Comparison of ENCODE assay signal across 22 cellular contexts in the genomic region with DNA sequence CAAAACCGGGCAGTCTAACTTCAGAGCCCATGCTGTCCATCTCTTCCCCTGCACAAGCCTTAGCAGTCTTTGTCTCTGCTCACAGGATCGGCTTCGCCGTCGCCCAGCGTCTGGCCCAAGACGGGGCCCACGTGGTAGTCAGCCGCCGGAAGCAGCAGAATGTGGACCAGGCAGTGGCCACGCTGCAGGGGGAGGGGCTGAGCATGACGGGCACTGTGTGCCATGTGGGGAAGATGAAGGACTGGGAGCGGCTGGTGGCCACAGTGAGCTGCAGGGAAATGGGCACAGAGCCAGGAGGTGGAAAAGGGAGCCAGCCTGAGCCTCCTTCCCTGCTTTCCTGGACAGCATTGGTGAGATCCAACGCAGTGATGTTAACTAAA. TPM values are rescaled to one million over a fixed set of nuclear protein-coding genes. Genes with fewer than 3 reads are reported as not detected.
DNase-seq lines count a peak whose midpoint lies in the region; FAIRE-seq and TF ChIP-seq lines count a peak whose summit lies in the region.
"Had no signal": no experiment of that assay in that cellular context is flagged by ENCODE, and none has a peak within 500 bp of the region (broad histone marks: within the 10 kb centered on the region; RNA-seq: fewer than 3 reads in every experiment).

No MANE protein-coding gene starts in this region.

- TF ChIP-seq POLR2A in H1 (IDR thresholded peaks at IDR 0.05; ENCODE audit: control extremely low read depth in 1 of 2, low read depth in 2 of 2, low read length in 2 of 2) (no peak), transverse colon (IDR thresholded peaks at IDR 0.05) (no peak)

- in situ Hi-C loops in transverse colon (cut with MboI; ENCODE audit: low pct_ligation_motif_present in 1 of 4, low pct_unique_long_range_greater_than_20kb in 1 of 4, low sequenced_read_pairs in 3 of 4), result loop anchor here in 2 of 4 donors (5.0 to 10.0 kb wide), 2 partner anchors 50 to 63 kb away; partner anchors contain the start of gene DHRS4L2 (in 1 of the 2)

- no peaks in the 10 kb centered on the region; a peak in 1 of 7 replicates for H3K4me1 ChIP-seq in H1 (replicated peaks in 1 of 4; ENCODE audit: control insufficient read depth in 3 of 4, insufficient read depth in 4 of 4, low read length in 3 of 4)
- H3K4me1 ChIP-seq in transverse colon, result peaks cover 0 to 21% (median 7%) of the 10 kb centered on the region in 4 donors

- H2BK20ac ChIP-seq in H1 (ENCODE audit: low read length), result no peak overlapping the region

- TF ChIP-seq CTCF in H1 (IDR thresholded peaks at IDR 0.05; ENCODE audit: control extremely low read depth in 1 of 3, insufficient read depth in 1 of 3, low read depth in 1 of 3, low read length in 3 of 3) (no peak), transverse colon (IDR thresholded peaks at IDR 0.05) (no peak)

- H3K9ac ChIP-seq in H1 (replicated peaks in 1 of 4; ENCODE audit: extremely low read depth in 1 of 4, low read depth in 3 of 4, low read length in 3 of 4), result no peak overlapping the region

- H3K4me3 ChIP-seq in H1 (ENCODE audit: extremely low read depth in 1 of 4, insufficient read depth in 2 of 4, low read depth in 3 of 4, low read length in 4 of 4) (no peak overlapping the region), transverse colon (no peak overlapping the region)

- peak; percentile 34 for DNase-seq in NCI-H748 (lab: John Stamatoyannopoulos, UW; ENCODE audit: unreplicated experiment)
- DNase-seq in NCI-H748 treated with DMSO at 0.1 percent for 48 hours (lab: John Stamatoyannopoulos, UW), result no peak
- peak; percentile 46 for DNase-seq in NCI-H446 treated with DMSO at 0.1 percent for 48 hours (lab: John Stamatoyannopoulos, UW)
- DNase-seq in H1 (ENCODE audit: low read depth in 1 of 2, low spot score in 2 of 2), result no peak
- DNase-seq in transverse colon, result peak; percentile 56
- no peak for DNase-seq in activated T-cell treated with anti-CD3 and anti-CD28 coated beads, Interleukin-2, amount 50 U/mL, for 48 hours
- no peak for DNase-seq in inferior parietal cortex (ENCODE audit: extremely low spot score)
- no peak for DNase-seq in activated CD4-positive, CD25-positive, alpha-beta regulatory T cell treated with anti-CD3 and anti-CD28 coated beads, Interleukin-2, amount 50 U/mL, for 72 hours
- DNase-seq: activated CD8-positive, alpha-beta memory T cell treated with anti-CD3 and anti-CD28 coated beads for 24 hours; DND-41; HCEC 1CT; natural killer cell; NCI-H226; SW 1271 had no signal

- 78% methylated on average over 14 of the region's 14 CpGs; no CpG with 5 or more reads in 1 of the 2 experiments for WGBS in H1 (ENCODE audit: extremely low coverage in 1 of 2, insufficient coverage in 1 of 2, insufficient read length in 1 of 2, insufficient replicate concordance in 2 of 2, low coverage in 1 of 2, low lambda C conversion rate in 2 of 2, missing lambda C conversion rate in 1 of 2), 2 experiments
- WGBS in transverse colon (ENCODE audit: low coverage in 1 of 2), 2 donors, result 85 to 88% methylated on average over 1 to 14 of the region's 14 CpGs

- H2BK12ac ChIP-seq in H1 (ENCODE audit: low read depth, low read length), result no peak overlapping the region

- no peak overlapping the region for H3K4ac ChIP-seq in H1 (replicated peaks; ENCODE audit: insufficient read length, low read depth, low read length)

- H3K79me2 ChIP-seq in H1 (ENCODE audit: control insufficient read depth in 1 of 2, insufficient read depth in 2 of 2, low read length in 2 of 2), result no peaks in the 10 kb centered on the region
- H3K79me2 ChIP-seq: parathyroid adenoma had no signal

- CTCF ChIA-PET in H1 (lab: Charles Lee; ENCODE audit: partially characterized antibody), result interaction anchor here (1.2 to 7.1 kb wide), 6 partner anchors 11 to 71 kb away, joined by 3 to 33 read pairs (median 4); no protein-coding TSS in a partner anchor

- no peak overlapping the region for H3K18ac ChIP-seq in H1 (ENCODE audit: extremely low read depth, low read length)

- no peaks in the 10 kb centered on the region for H4K20me1 ChIP-seq in H1 (replicated peaks in 1 of 2; ENCODE audit: control insufficient read depth in 1 of 2, insufficient read depth in 2 of 2, low read length in 2 of 2)

- H3K9me3 ChIP-seq in H1 (ENCODE audit: insufficient read depth in 2 of 2, low read depth in 1 of 2, low read length in 1 of 2), result no peaks in the 10 kb centered on the region
- H3K9me3 ChIP-seq in transverse colon, result no peaks in the 10 kb centered on the region
- H3K9me3 ChIP-seq: right lobe of liver had no signal

- no peak overlapping the region for H4K91ac ChIP-seq in H1 (replicated peaks; ENCODE audit: insufficient read length, low read length)

- POLR2A ChIA-PET in H1 (lab: Charles Lee; ENCODE audit: partially characterized antibody), result interaction anchor here (1.3 kb wide), 1 partner anchor 13 kb away, joined by 3 read pairs; the partner anchor contains the start of gene CARMIL3

- H2AFZ ChIP-seq in H1 (ENCODE audit: low read length), result no peak overlapping the region

- H3K36me3 ChIP-seq in H1 (ENCODE audit: control insufficient read depth in 2 of 4, insufficient read depth in 4 of 4, low read length in 3 of 4) (no peaks in the 10 kb centered on the region), transverse colon (no peaks in the 10 kb centered on the region)
- H3K36me3 ChIP-seq: right lobe of liver, suprapubic skin had no signal

- no peak overlapping the region for H3K23ac ChIP-seq in H1 (ENCODE audit: insufficient read length)

- H3K56ac ChIP-seq in H1 (replicated peaks; ENCODE audit: insufficient read length, low read depth, low read length), result no peak overlapping the region

- no peak overlapping the region for H2BK5ac ChIP-seq in H1 (ENCODE audit: low read depth, low read length)

- no peak for TF ChIP-seq RAD21 in H1 (IDR thresholded peaks at IDR 0.05 in 1 of 2, conservative IDR thresholded peaks at IDR 0.05 in 1 of 2; ENCODE audit: low read depth in 2 of 2, low read length in 2 of 2)

- H4K8ac ChIP-seq in H1 (ENCODE audit: extremely low read depth, insufficient read depth, low read length), result no peak overlapping the region

- intact Hi-C loops in transverse colon (cut with DNase I; ENCODE audit: low total_unique reads), result no loop called here

- no peaks in the 10 kb centered on the region for H3K27me3 ChIP-seq in H1 (replicated peaks in 1 of 4; ENCODE audit: control insufficient read depth in 3 of 4, extremely low read depth in 1 of 4, insufficient read depth in 3 of 4, low read length in 3 of 4)
- no peaks in the 10 kb centered on the region for H3K27me3 ChIP-seq in transverse colon
- H3K27me3 ChIP-seq: right lobe of liver, suprapubic skin had no signal

- no peak overlapping the region for H3K14ac ChIP-seq in H1 (ENCODE audit: insufficient read length)

- no peak overlapping the region for H2BK15ac ChIP-seq in H1 (ENCODE audit: low read length)

- FAIRE-seq in H1 (lab: Jason Lieb, UNC), result no peak
- FAIRE-seq: colon had no signal

- H2AK5ac ChIP-seq in H1 (ENCODE audit: low read depth, low read length), result no peak overlapping the region

- no peak overlapping the region for H4K5ac ChIP-seq in H1 (ENCODE audit: insufficient read length, low read depth, low read length)

- H3K27ac ChIP-seq in H1 (ENCODE audit: low read depth, low read length), result no peak overlapping the region
- H3K27ac ChIP-seq in transverse colon, result no peak overlapping the region

- H3K23me2 ChIP-seq in H1 (ENCODE audit: low read depth, low read length), result no peaks in the 10 kb centered on the region; the same call in 1 of the 2 replicates

- H3K4me2 ChIP-seq in H1 (ENCODE audit: insufficient read depth in 1 of 2, low read depth in 2 of 2, low read length in 2 of 2), result no peak overlapping the region

- H3K79me1 ChIP-seq in H1 (ENCODE audit: low read depth, low read length), result no peaks in the 10 kb centered on the region

- no peak overlapping the region for H2BK120ac ChIP-seq in H1 (replicated peaks; ENCODE audit: low read depth, low read length)

- TF ChIP-seq EP300 in H1 (IDR thresholded peaks at IDR 0.05; ENCODE audit: borderline replicate concordance in 1 of 2, low read depth in 2 of 2, low read length in 2 of 2), result no peak
- TF ChIP-seq EP300 in transverse colon (IDR thresholded peaks at IDR 0.05; ENCODE audit: low read depth), result no peak

RNA-seq across cellular contexts. Expression of gene CARMIL3, which starts 14.2 kb away (rescaled TPM):
- total RNA-seq in H1 (2021; fragmentation: NEBNext Ultra II Directional; extraction: Animal tissue kit (Norgen Biotek cat#: 25700)), result 8.5 and 9.0 TPM in 2 replicates
- polyA plus RNA-seq in H1 (2011; rRNA removed), result 6.0 and 7.8 TPM in 2 replicates
- 6.2 TPM for polyA plus RNA-seq in H1 (2011; cell fraction: cytosol; rRNA removed)
- 66.0 TPM for polyA plus RNA-seq in H1 (2011; cell fraction: nucleus; rRNA removed)
- 8.3 to 9.7 TPM (median 9.4 TPM) in 4 replicates for polyA plus RNA-seq in H1 (2012, experiment 1 of 2)
- polyA plus RNA-seq in H1 (2012, experiment 2 of 2), result 4.6 TPM
- polyA plus RNA-seq in H1 (2013, experiment 1 of 2), result 4.0 TPM
- 3.4 TPM for polyA plus RNA-seq in H1 (2013, experiment 2 of 2)
- 9.5 and 11.4 TPM in 2 replicates for polyA minus RNA-seq in H1 (2011; rRNA and poly(A)+ RNA removed)
- 3.9 TPM for polyA minus RNA-seq in H1 (2011; cell fraction: cytosol; rRNA and poly(A)+ RNA removed)
- polyA minus RNA-seq in H1 (2011; cell fraction: nucleus; rRNA and poly(A)+ RNA removed), result 17.4 TPM
- total RNA-seq in transverse colon, result 1 to 10 TPM in 3 of 4 donors, under 1 TPM in 1; 0.20 to 4.1 (median 3.0) TPM
- total RNA-seq: M059J had no signal
- polyA plus RNA-seq: fibroblast of lung had no signal

RNA-seq across cellular contexts. Expression of gene CPNE6, which starts 33.7 kb away (rescaled TPM):
- total RNA-seq in H1 (2021; fragmentation: NEBNext Ultra II Directional; extraction: Animal tissue kit (Norgen Biotek cat#: 25700)), result not detected in 2 replicates
- polyA plus RNA-seq in H1 (2011; rRNA removed), result 0.02 and 0.05 TPM in 2 replicates
- not detected for polyA plus RNA-seq in H1 (2011; cell fraction: cytosol; rRNA removed)
- 0.81 TPM for polyA plus RNA-seq in H1 (2011; cell fraction: nucleus; rRNA removed)
- not detected in 4 replicates for polyA plus RNA-seq in H1 (2012, experiment 1 of 2)
- polyA plus RNA-seq in H1 (2012, experiment 2 of 2), result not detected
- 0.04 TPM for polyA plus RNA-seq in H1 (2013, experiment 1 of 2)
- polyA plus RNA-seq in H1 (2013, experiment 2 of 2), result not detected
- polyA minus RNA-seq in H1 (2011; rRNA and poly(A)+ RNA removed), result 0.07 TPM in 1 of 2 replicates, not detected in the other
- polyA minus RNA-seq in H1 (2011; cell fraction: cytosol; rRNA and poly(A)+ RNA removed), result not detected
- not detected for polyA minus RNA-seq in H1 (2011; cell fraction: nucleus; rRNA and poly(A)+ RNA removed)
- 1 to 10 TPM in 1 of 4 donors, not detected in 3; 3.4 TPM for total RNA-seq in transverse colon
- total RNA-seq: A673, fibroblast of lung, M059J, mesenteric fat pad, natural killer cell, suprapubic skin had no signal
- polyA plus RNA-seq: fibroblast of lung had no signal

RNA-seq across cellular contexts. Expression of gene DHRS4L2, which starts 48.9 kb away (rescaled TPM):
- total RNA-seq in H1 (2021; fragmentation: NEBNext Ultra II Directional; extraction: Animal tissue kit (Norgen Biotek cat#: 25700)), result 15.2 and 15.4 TPM in 2 replicates
- 12.3 and 14.2 TPM in 2 replicates for polyA plus RNA-seq in H1 (2011; rRNA removed)
- polyA plus RNA-seq in H1 (2011; cell fraction: cytosol; rRNA removed), result 8.7 TPM
- polyA plus RNA-seq in H1 (2011; cell fraction: nucleus; rRNA removed), result 9.5 TPM
- 14.7 to 18.7 TPM (median 15.8 TPM) in 4 replicates for polyA plus RNA-seq in H1 (2012, experiment 1 of 2)
- polyA plus RNA-seq in H1 (2012, experiment 2 of 2), result 14.5 TPM
- polyA plus RNA-seq in H1 (2013, experiment 1 of 2), result 14.0 TPM
- 13.1 TPM for polyA plus RNA-seq in H1 (2013, experiment 2 of 2)
- polyA minus RNA-seq in H1 (2011; rRNA and poly(A)+ RNA removed), result 6.6 and 9.1 TPM in 2 replicates
- 4.7 TPM for polyA minus RNA-seq in H1 (2011; cell fraction: cytosol; rRNA and poly(A)+ RNA removed)
- 6.4 TPM for polyA minus RNA-seq in H1 (2011; cell fraction: nucleus; rRNA and poly(A)+ RNA removed)
- total RNA-seq in transverse colon, result 10 to 100 TPM; 18.1 to 38.9 (median 27.6) TPM

RNA-seq across cellular contexts. Expression of gene PCK2, which starts 56.5 kb away (rescaled TPM):
- total RNA-seq in H1 (2021; fragmentation: NEBNext Ultra II Directional; extraction: Animal tissue kit (Norgen Biotek cat#: 25700)), result 79.3 and 81.9 TPM in 2 replicates
- 115 and 221 TPM in 2 replicates for polyA plus RNA-seq in H1 (2011; rRNA removed)
- polyA plus RNA-seq in H1 (2011; cell fraction: cytosol; rRNA removed), result 165 TPM
- 263 TPM for polyA plus RNA-seq in H1 (2011; cell fraction: nucleus; rRNA removed)
- 63.9 to 105 TPM (median 99.4 TPM) in 4 replicates for polyA plus RNA-seq in H1 (2012, experiment 1 of 2)
- 105 TPM for polyA plus RNA-seq in H1 (2012, experiment 2 of 2)
- 67.3 TPM for polyA plus RNA-seq in H1 (2013, experiment 1 of 2)
- 67.0 TPM for polyA plus RNA-seq in H1 (2013, experiment 2 of 2)
- polyA minus RNA-seq in H1 (2011; rRNA and poly(A)+ RNA removed), result 75.2 and 96.9 TPM in 2 replicates
- 79.0 TPM for polyA minus RNA-seq in H1 (2011; cell fraction: cytosol; rRNA and poly(A)+ RNA removed)
- polyA minus RNA-seq in H1 (2011; cell fraction: nucleus; rRNA and poly(A)+ RNA removed), result 63.1 TPM
- 100 to 1,000 TPM in 3 of 4 donors, 10 to 100 TPM in 1; 74.4 to 238 (median 130) TPM for total RNA-seq in transverse colon

Comparison
In these comparisons a context has a peak if more than half of its experiments do, and no peak if none do; other contexts are left out.
1. DNase-seq: peak in NCI-H748 (single experiment), NCI-H446 treated with DMSO at 0.1 percent for 48 hours (single experiment) and transverse colon (single experiment); none in NCI-H748 treated with DMSO at 0.1 percent for 48 hours (single experiment), H1 (0 of 2), activated T-cell treated with anti-CD3 and anti-CD28 coated beads, Interleukin-2, amount 50 U/mL, for 48 hours (0 of 2), inferior parietal cortex (single experiment) and activated CD4-positive, CD25-positive, alpha-beta regulatory T cell treated with anti-CD3 and anti-CD28 coated beads, Interleukin-2, amount 50 U/mL, for 72 hours (single experiment).